8 cellular contexts compared by ENCODE assay signal in the genomic region with DNA sequence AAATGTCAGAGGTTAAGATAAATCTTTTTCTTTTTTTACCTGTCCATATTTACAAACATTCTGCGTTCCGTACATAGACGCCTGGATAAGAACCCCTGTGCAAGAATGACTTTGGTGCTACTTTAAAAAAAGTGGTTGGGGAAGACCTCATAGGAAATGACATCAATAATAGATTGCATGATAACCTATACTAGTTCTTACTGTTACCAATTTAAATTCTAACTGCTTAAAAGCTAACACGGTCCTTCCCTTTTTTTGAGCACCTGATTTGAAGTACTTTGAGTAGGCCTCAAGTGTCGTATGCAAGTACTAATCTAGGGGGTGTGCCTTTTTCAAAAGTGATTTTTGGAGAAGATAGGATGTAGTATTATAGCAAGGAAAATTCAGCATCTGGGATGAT. TPM values are rescaled to one million over a fixed set of nuclear protein-coding genes. Genes with fewer than 3 reads are reported as not detected.
DNase-seq lines count a peak whose midpoint lies in the region; ATAC-seq and TF ChIP-seq lines count a peak whose summit lies in the region.

No MANE protein-coding gene starts in this region.

- no TSS peak for BruUV-seq in Panc1 (replicated peaks; lab: Mats Ljungman, UMichigan)

- H3K36me3 ChIP-seq in Panc1 (ENCODE audit: control insufficient read depth, insufficient read depth, low read length) (peaks cover 3% of the 10 kb centered on the region), ectodermal cell (ENCODE audit: control insufficient read depth, insufficient read depth, low read length) (no peaks in the 10 kb centered on the region)

- H3K9me3 ChIP-seq in Panc1 (ENCODE audit: control insufficient read depth, insufficient read depth, low read depth, low read length) = no peaks in the 10 kb centered on the region
- H3K9me3 ChIP-seq in ectodermal cell (ENCODE audit: control insufficient read depth, low read length) = no peaks in the 10 kb centered on the region

- TF ChIP-seq CTCF in Panc1 (IDR thresholded peaks at IDR 0.05) = no peak

- intact Hi-C loops in Panc1 (cut with micrococcal nuclease; ENCODE audit: unreplicated experiment) = loop anchor here (5.0 kb wide), 1 partner anchor 337 kb away; no protein-coding TSS in a partner anchor

- 66 to 82% methylated on average over 3 to 5 of the region's 5 CpGs for whole genome bisulfite sequencing in ectodermal cell, 2 experiments

- POLR2A ChIA-PET in Panc1 (lab: Charles Lee) = no interaction called here

- no peaks in the 10 kb centered on the region for H3K27me3 ChIP-seq in Panc1 (ENCODE audit: control insufficient read depth, insufficient read depth, low read length)
- H3K27me3 ChIP-seq in ectodermal cell (ENCODE audit: control insufficient read depth, insufficient read depth, low read length, poor library complexity, severe bottlenecking) = no peaks in the 10 kb centered on the region

- DNase-seq in NCI-H510A treated with DMSO at 0.1 percent for 48 hours (lab: John Stamatoyannopoulos, UW) (peak; percentile 46), NCI-H510A (lab: John Stamatoyannopoulos, UW) (no peak), Panc1 (ENCODE audit: low read depth, low spot score) (no peak), pons (ENCODE audit: low spot score) (peak; percentile 42), AG20443 (ENCODE audit: low spot score) (no peak), SHP77 (lab: John Stamatoyannopoulos, UW) (no peak)

- H3K27ac ChIP-seq in Panc1 (ENCODE audit: low read length) (peak overlapping the region; percentile 91), ectodermal cell (ENCODE audit: insufficient read depth, low read depth, low read length, poor library complexity, severe bottlenecking) (no peak overlapping the region)

- in situ Hi-C loops in Panc1 (cut with HindIII; ENCODE audit: low pct_unique_long_range_greater_than_20kb, low sequenced_read_pairs) = no loop called here

- H3K4me3 ChIP-seq in Panc1 (ENCODE audit: low read depth in 2 of 2, low read length in 2 of 2) (peak overlapping the region; percentile 78 to 91), ectodermal cell (ENCODE audit: insufficient read depth, low read depth, low read length) (peak overlapping the region; percentile 75)

- CTCF ChIA-PET in Panc1 (lab: Charles Lee) = no interaction called here

- ATAC-seq in Panc1 = no peak
- ATAC-seq in esophagus mucosa = no peak

- H3K4me1 ChIP-seq in Panc1 (ENCODE audit: control insufficient read depth, insufficient read depth, low read length) (peaks cover 27% of the 10 kb centered on the region), ectodermal cell (ENCODE audit: control insufficient read depth, insufficient read depth, low read length) (peaks cover 4% of the 10 kb centered on the region)

RNA-seq across cellular contexts. Expression of gene SLC39A10, which starts 2.1 kb away (rescaled TPM):
- total RNA-seq in Panc1 (2021; ENCODE audit: unreplicated experiment) = 45.9 TPM
- polyA plus RNA-seq in Panc1 (2012; ENCODE audit: insufficient read length) = 12.0 TPM
- polyA plus RNA-seq in ectodermal cell (2013, experiment 1 of 4) = 86.6 TPM
- 89.6 TPM for polyA plus RNA-seq in ectodermal cell (2013, experiment 2 of 4)
- 69.9 TPM for polyA plus RNA-seq in ectodermal cell (2013, experiment 3 of 4)
- polyA plus RNA-seq in ectodermal cell (2013, experiment 4 of 4) = 79.4 TPM
- 6.1 TPM for total RNA-seq in esophagus mucosa

Comparison
In these comparisons a context has a peak if more than half of its experiments do, and no peak if none do; other contexts are left out.
1. DNase-seq: peak in NCI-H510A treated with DMSO at 0.1 percent for 48 hours (single experiment) and pons (single experiment); none in NCI-H510A (single experiment), Panc1 (single experiment), AG20443 (single experiment) and SHP77 (0 of 2).